ENCODE assay signal across 23 cellular contexts in the genomic region with DNA sequence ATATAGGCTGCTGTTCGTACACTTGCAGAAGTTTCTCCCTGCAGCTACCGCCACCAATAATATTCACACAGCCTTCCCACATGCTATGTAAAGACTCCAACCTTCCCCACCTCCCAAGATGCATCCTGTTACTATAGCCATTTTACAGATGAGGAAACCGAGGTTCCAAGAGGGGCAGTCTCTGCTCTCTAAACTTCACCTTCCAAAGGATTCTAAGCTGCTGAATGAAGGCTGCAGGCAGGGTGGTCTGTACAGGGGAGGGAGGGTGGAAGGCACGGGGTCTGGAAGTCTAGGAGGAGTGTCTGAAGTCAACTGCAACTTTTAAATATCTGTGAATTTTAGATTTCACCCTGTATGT. TPM values are rescaled to one million over a fixed set of nuclear protein-coding genes. Genes with fewer than 3 reads are reported as not detected.
DNase-seq lines count a peak whose midpoint lies in the region; ATAC-seq and TF ChIP-seq lines count a peak whose summit lies in the region.
"Had no signal": no experiment of that assay in that cellular context is flagged by ENCODE, and none has a peak within 500 bp of the region (broad histone marks: within the 10 kb centered on the region; RNA-seq: fewer than 3 reads in every experiment).

No MANE protein-coding gene starts in this region.

- H3K4me3 ChIP-seq in left ventricle myocardium inferior, result no peak overlapping the region
- no peak overlapping the region for H3K4me3 ChIP-seq in esophagus (ENCODE audit: low read depth in 1 of 2, low read length in 2 of 2)
- no peak overlapping the region for H3K4me3 ChIP-seq in sigmoid colon
- H3K4me3 ChIP-seq in upper lobe of left lung, result no peak overlapping the region
- H3K4me3 ChIP-seq: SJSA1 had no signal

- H3K9me3 ChIP-seq in left ventricle myocardium inferior (replicated peaks) (no peaks in the 10 kb centered on the region), esophagus (ENCODE audit: control insufficient read depth in 2 of 2, insufficient read depth in 1 of 2, low read depth in 1 of 2, low read length in 1 of 2) (no peaks in the 10 kb centered on the region), sigmoid colon (no peaks in the 10 kb centered on the region), upper lobe of left lung (no peaks in the 10 kb centered on the region)

- WGBS in esophagus, 2 donors, result 66 to 69% methylated on average over 4 of the region's 4 CpGs
- 78 to 81% methylated on average over 4 of the region's 4 CpGs for WGBS in sigmoid colon, 2 donors
- WGBS in upper lobe of left lung, 2 donors, result 74 to 84% methylated on average over 4 of the region's 4 CpGs

- no peaks in the 10 kb centered on the region for H3K36me3 ChIP-seq in left ventricle myocardium inferior
- no peaks in the 10 kb centered on the region for H3K36me3 ChIP-seq in esophagus (ENCODE audit: control insufficient read depth in 2 of 2, insufficient read depth in 2 of 2, low read length in 1 of 2)
- no peaks in the 10 kb centered on the region for H3K36me3 ChIP-seq in sigmoid colon
- no peaks in the 10 kb centered on the region for H3K36me3 ChIP-seq in upper lobe of left lung

- intact Hi-C loops in left ventricle myocardium inferior (cut with micrococcal nuclease), result loop anchor here (10.0 kb wide), 1 partner anchor 60 kb away; no protein-coding TSS in a partner anchor
- intact Hi-C loops in left ventricle myocardium superior (cut with micrococcal nuclease), result loop anchor here (10.0 kb wide), 1 partner anchor 60 kb away; no protein-coding TSS in a partner anchor
- intact Hi-C loops in sigmoid colon (cut with DNase I), result no loop called here

- no peak for DNase-seq in left ventricle myocardium inferior
- no peak for DNase-seq in left ventricle myocardium superior
- no peak for DNase-seq in sigmoid colon
- no peak for DNase-seq in upper lobe of left lung
- no peak for DNase-seq in left lobe of liver (ENCODE audit: low spot score)
- DNase-seq: activated naive CD4-positive, alpha-beta T cell treated with anti-CD3 and anti-CD28 coated beads, Interleukin-2, amount 10 ng/mL, durations not matched to agents 7 days and 5 days; activated T-cell treated with anti-CD3 and anti-CD28 coated beads, Interleukin-2, amount 50 U/mL, for 24 hours; anterior cingulate cortex; COR-L47; DMS79 treated with DMSO at 0.1 percent for 48 hours; kidney; NCI-H1092 treated with DMSO at 0.1 percent for 48 hours; NCI-H2029 treated with DMSO at 0.1 percent for 48 hours; NCI-H446; nucleus accumbens; OCI-M1; stimulated activated naive CD8-positive, alpha-beta T cell treated with anti-CD3 and anti-CD28 coated beads, Interleukin-15, amount 100 ng/mL, for 72 hours; T-helper 1 cell had no signal

- H3K4me1 ChIP-seq in left ventricle myocardium inferior (peaks cover 88% of the 10 kb centered on the region), esophagus (ENCODE audit: control insufficient read depth in 2 of 2, insufficient read depth in 2 of 2, low read length in 1 of 2) (peaks cover 3 to 23% of the 10 kb centered on the region in 2 donors), sigmoid colon (peaks cover 0 to 58% (median 54%) of the 10 kb centered on the region in 4 donors), upper lobe of left lung (peaks cover 25 to 59% (median 51%) of the 10 kb centered on the region in 4 donors)

- TF ChIP-seq CTCF in left ventricle myocardium inferior (IDR thresholded peaks at IDR 0.05; ENCODE audit: borderline replicate concordance) (no peak), sigmoid colon (IDR thresholded peaks at IDR 0.05) (no peak), upper lobe of left lung (IDR thresholded peaks at IDR 0.05) (no peak)

- no peak for TF ChIP-seq EP300 in sigmoid colon (IDR thresholded peaks at IDR 0.05)
- TF ChIP-seq EP300 in upper lobe of left lung (IDR thresholded peaks at IDR 0.05), result no peak

- H3K27me3 ChIP-seq in left ventricle myocardium inferior (ENCODE audit: low read depth) (no peaks in the 10 kb centered on the region), esophagus (ENCODE audit: control insufficient read depth in 1 of 2, insufficient read depth in 2 of 2, low read length in 2 of 2) (no peaks in the 10 kb centered on the region), sigmoid colon (no peaks in the 10 kb centered on the region), upper lobe of left lung (no peaks in the 10 kb centered on the region)
- H3K27me3 ChIP-seq: SJSA1 had no signal

- no peak for ATAC-seq in left ventricle myocardium superior
- ATAC-seq in GM18502 (IDR thresholded peaks at IDR 0.05; ENCODE audit: poor library complexity, unreplicated experiment), result no peak
- ATAC-seq in upper lobe of left lung (ENCODE audit: low FRiP score in 2 of 2), result no peak
- ATAC-seq in HG03521 (IDR thresholded peaks at IDR 0.05; ENCODE audit: unreplicated experiment), result no peak
- no peak for ATAC-seq in left lobe of liver
- ATAC-seq: stimulated activated naive CD8-positive, alpha-beta T cell treated with anti-CD3 and anti-CD28 coated beads, Interleukin-15, amount 100 ng/mL, for 72 hours had no signal

- peak overlapping the region; percentile 97 for H3K27ac ChIP-seq in left ventricle myocardium inferior (replicated peaks)
- peak overlapping the region; percentile 53 to 93 for H3K27ac ChIP-seq in esophagus (ENCODE audit: low read depth in 2 of 2, low read length in 1 of 2)
- H3K27ac ChIP-seq in sigmoid colon, result peak overlapping the region; percentile 98 to 100 (median 100)
- H3K27ac ChIP-seq in upper lobe of left lung, result peak overlapping the region in 2 of 4 donors; percentile 98 to 99
- H3K27ac ChIP-seq: epithelial cell of prostate, SJSA1 had no signal

- TF ChIP-seq POLR2A in sigmoid colon (IDR thresholded peaks at IDR 0.05) (peak in 1 of 2 donors; percentile 11), upper lobe of left lung (IDR thresholded peaks at IDR 0.05) (no peak)

RNA-seq across cellular contexts. Expression of gene NFIC, which starts 1.9 kb away (rescaled TPM):
- total RNA-seq in left ventricle myocardium inferior (145 TPM), left ventricle myocardium superior (178 TPM), sigmoid colon (100 to 1,000 TPM in 1 of 4 donors, 10 to 100 TPM in 3; 63.2 to 114 (median 74.2) TPM), upper lobe of left lung (100 to 1,000 TPM in 5 of 6 donors, 10 to 100 TPM in 1; 96.1 to 175 (median 154) TPM), left lobe of liver (203 TPM)
- polyA plus RNA-seq in esophagus (10 to 100 TPM; 15.4 to 48.1 TPM), sigmoid colon (10 to 100 TPM in 2 of 3 donors, 1 to 10 TPM in 1; 9.0 to 45.7 (median 10.2) TPM)
